In the genomic region with DNA sequence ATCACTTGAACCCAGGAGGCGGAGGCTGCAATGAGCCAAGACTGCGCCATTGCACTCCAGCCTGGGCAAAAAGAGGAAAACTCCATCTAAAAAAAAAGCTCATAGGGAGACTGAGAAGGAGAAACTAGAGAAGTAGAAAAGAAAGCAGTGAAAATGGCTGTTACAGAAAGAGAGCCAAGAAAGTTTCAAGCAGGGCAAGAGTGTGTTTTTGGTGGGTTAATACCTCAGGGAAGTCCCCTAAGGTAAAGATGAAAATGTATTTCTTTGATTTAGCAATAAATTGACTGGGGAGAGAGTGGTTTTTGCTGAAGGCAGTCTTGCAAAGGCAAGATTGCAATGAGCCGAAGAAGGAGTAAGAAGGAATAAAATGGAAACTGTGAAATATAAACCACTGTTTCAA, we compare ENCODE assay signal across 16 cellular contexts. TPM values are rescaled to one million over a fixed set of nuclear protein-coding genes. Genes with fewer than 3 reads are reported as not detected.
DNase-seq lines count a peak whose midpoint lies in the region; ATAC-seq, FAIRE-seq and TF ChIP-seq lines count a peak whose summit lies in the region.
"Had no signal": no experiment of that assay in that cellular context is flagged by ENCODE, and none has a peak within 500 bp of the region (broad histone marks: within the 10 kb centered on the region; RNA-seq: fewer than 3 reads in every experiment).

No MANE protein-coding gene starts in this region.

- H3K4me3 ChIP-seq in A549 (no peak overlapping the region), HEK293 (ENCODE audit: low read depth, low read length) (no peak overlapping the region), GM12878 (peak overlapping the region; percentile 32; the same call in 1 of the 2 replicates), osteoblast (ENCODE audit: insufficient read depth, low read length) (no peak overlapping the region)
- H3K4me3 ChIP-seq: K562 had no signal

- H2AFZ ChIP-seq in GM12878 (ENCODE audit: control insufficient read depth, low read depth, low read length) (peak overlapping the region; percentile 71), osteoblast (ENCODE audit: low read length) (peak overlapping the region; percentile 27)

- H3K9me3 ChIP-seq in A549, result no peaks in the 10 kb centered on the region
- H3K9me3 ChIP-seq in HEK293 (ENCODE audit: control insufficient read depth, insufficient read depth, low read depth, low read length), result no peaks in the 10 kb centered on the region
- no peaks in the 10 kb centered on the region for H3K9me3 ChIP-seq in GM12878 (replicated peaks; ENCODE audit: control insufficient read depth, insufficient read depth, low read length)
- no peaks in the 10 kb centered on the region for H3K9me3 ChIP-seq in osteoblast (ENCODE audit: low read depth, low read length)

- TF ChIP-seq CTCF in A549 (IDR thresholded peaks at IDR 0.05), result no peak
- no peak for TF ChIP-seq CTCF in HEK293 (tag by site-specific recombination; IDR thresholded peaks at IDR 0.05)
- TF ChIP-seq CTCF in GM12878 (IDR thresholded peaks at IDR 0.05 in 2 of 3, conservative IDR thresholded peaks at IDR 0.05 in 1 of 3; ENCODE audit: control insufficient read depth in 2 of 3, extremely low read depth in 1 of 3, insufficient read depth in 1 of 3, low read depth in 3 of 3, low read length in 3 of 3), result no peak
- TF ChIP-seq CTCF in osteoblast (IDR thresholded peaks at IDR 0.05; ENCODE audit: extremely low read depth, low read depth, low read length), result no peak

- H3K27ac ChIP-seq in A549, result peak overlapping the region; percentile 12 to 18; a peak in 1 of 6 replicates
- H3K27ac ChIP-seq in HEK293 (ENCODE audit: extremely low read depth, low read depth, low read length), result no peak overlapping the region
- peak overlapping the region; percentile 81 for H3K27ac ChIP-seq in GM12878 (ENCODE audit: control insufficient read depth, insufficient read depth)
- H3K27ac ChIP-seq in osteoblast (ENCODE audit: low read depth, low read length), result no peak overlapping the region

- H3K9ac ChIP-seq in GM12878 (ENCODE audit: control insufficient read depth, insufficient read depth, low read length), result peak overlapping the region; percentile 35; the same call in 1 of the 2 replicates

- ATAC-seq in A549 (no peak), GM12878 (peak; percentile 61), HG03097 (IDR thresholded peaks at IDR 0.05; ENCODE audit: low FRiP score, unreplicated experiment) (no peak)
- ATAC-seq: K562 had no signal

- FAIRE-seq in A549 (lab: Jason Lieb, UNC) (no peak), GM12878 (lab: Jason Lieb, UNC) (no peak)
- FAIRE-seq: GM12891, GM19239, K562 had no signal

- intact Hi-C loops in GM12878 (cut with micrococcal nuclease; ENCODE audit: unreplicated experiment), result no loop called here

- RAD21 ChIA-PET in GM12878 (lab: Charles Lee; ENCODE audit: unreplicated experiment), result interaction anchor here (0.6 to 1.6 kb wide), 3 partner anchors 9 to 71 kb away, joined by 4 to 5 read pairs (median 5); partner anchors contain the start of gene DUSP16

- no TSS peak for BruUV-seq in GM12878 (replicated peaks; lab: Mats Ljungman, UMichigan)

- H3K27me3 ChIP-seq in GM12878 (replicated peaks in 1 of 2; ENCODE audit: control insufficient read depth in 2 of 2, insufficient read depth in 2 of 2, low read length in 1 of 2) (no peaks in the 10 kb centered on the region), osteoblast (ENCODE audit: insufficient read depth, low read length) (no peaks in the 10 kb centered on the region)

- H3K36me3 ChIP-seq in HEK293 (ENCODE audit: control insufficient read depth in 2 of 2, insufficient read depth in 1 of 2, low read length in 2 of 2) (no peaks in the 10 kb centered on the region), GM12878 (ENCODE audit: control insufficient read depth in 2 of 2, insufficient read depth in 2 of 2, low read length in 1 of 2) (no peaks in the 10 kb centered on the region), osteoblast (ENCODE audit: insufficient read depth, low read length) (no peaks in the 10 kb centered on the region)

- no peak overlapping the region for H3K4me2 ChIP-seq in A549
- H3K4me2 ChIP-seq in GM12878 (ENCODE audit: control insufficient read depth, insufficient read depth), result peak overlapping the region; percentile 62; the same call in 1 of the 2 replicates
- H3K4me2 ChIP-seq in osteoblast (ENCODE audit: insufficient read depth, low read length), result no peak overlapping the region

- H4K20me1 ChIP-seq in GM12878 (ENCODE audit: control insufficient read depth, insufficient read depth), result no peaks in the 10 kb centered on the region
- H4K20me1 ChIP-seq in osteoblast (ENCODE audit: insufficient read depth, low read length), result no peaks in the 10 kb centered on the region

- TF ChIP-seq RAD21 in A549 (conservative IDR thresholded peaks at IDR 0.05 in 1 of 2, IDR thresholded peaks at IDR 0.05 in 1 of 2) (no peak), GM12878 (IDR thresholded peaks at IDR 0.05; ENCODE audit: insufficient read depth, low read depth, low read length) (no peak)

- POLR2A ChIA-PET in A549 (lab: Yijun Ruan, JAX), result no interaction called here
- POLR2A ChIA-PET in HEK293 (lab: Yijun Ruan, JAX), result interaction anchor here (0.6 to 1.2 kb wide), 2 partner anchors 10 to 14 kb away, joined by 3 read pairs; partner anchors contain the start of gene DUSP16
- POLR2A ChIA-PET in GM12878 (lab: Charles Lee), result interaction anchor here (0.6 to 2.1 kb wide), 5 partner anchors 10 to 139 kb away, joined by 3 to 9 read pairs (median 4); no protein-coding TSS in a partner anchor

- TF ChIP-seq EP300 in A549 (IDR thresholded peaks at IDR 0.05), result no peak
- TF ChIP-seq EP300 in GM12878 (IDR thresholded peaks at IDR 0.05; ENCODE audit: borderline replicate concordance in 1 of 2, control insufficient read depth in 1 of 2, low read depth in 2 of 2, low read length in 2 of 2), result no peak

- in situ Hi-C loops in GM12878 (cut with MboI), result no loop called here

- H3K79me2 ChIP-seq in GM12878 (ENCODE audit: control insufficient read depth, insufficient read depth, low read length), result no peaks in the 10 kb centered on the region
- no peaks in the 10 kb centered on the region for H3K79me2 ChIP-seq in osteoblast (ENCODE audit: insufficient read depth, low read length)

- TF ChIP-seq POLR2A in A549 (IDR thresholded peaks at IDR 0.05; ENCODE audit: low read length) (no peak), GM12878 (IDR thresholded peaks at IDR 0.05; ENCODE audit: low read depth, low read length) (no peak)

- CTCF ChIA-PET in A549 (lab: Yijun Ruan, JAX) (interaction anchor here (0.6 to 2.9 kb wide), 3 partner anchors 9 to 83 kb away, joined by 3 to 29 read pairs (median 3); partner anchors contain the start of gene DUSP16), HEK293 (lab: Yijun Ruan, JAX) (interaction anchor here (1.6 kb wide), 1 partner anchor 9 kb away, joined by 8 read pairs; no protein-coding TSS in a partner anchor), GM12878 (lab: Yijun Ruan, JAX) (interaction anchor here (0.6 to 2.6 kb wide), 9 partner anchors 9 to 932 kb away, joined by 3 to 20 read pairs (median 5); partner anchors contain the start of gene DUSP16)

- H3K4me1 ChIP-seq in A549, result peaks cover 7% of the 10 kb centered on the region; the same call in 2 of the 3 replicates
- no peaks in the 10 kb centered on the region for H3K4me1 ChIP-seq in HEK293 (ENCODE audit: control insufficient read depth, insufficient read depth, low read length)
- no peaks in the 10 kb centered on the region; the same call in none of the 2 replicates for H3K4me1 ChIP-seq in GM12878 (ENCODE audit: control insufficient read depth, insufficient read depth, low read length)
- no peaks in the 10 kb centered on the region for H3K4me1 ChIP-seq in osteoblast (ENCODE audit: insufficient read depth, low read length)

- DNase-seq in A549 (ENCODE audit: low read depth in 1 of 2, low spot score in 1 of 2), result no peak
- DNase-seq in GM12878 (ENCODE audit: low read depth, low spot score), result no peak
- DNase-seq in osteoblast (ENCODE audit: insufficient read length, low spot score, missing footprints), result no peak
- DNase-seq in NCI-H187 treated with DMSO at 0.1 percent for 48 hours (lab: John Stamatoyannopoulos, UW), result no peak
- DNase-seq in SIG-M5 (lab: John Stamatoyannopoulos, UW), result no peak
- DNase-seq: C1 segment of cervical spinal cord; Calu3; CD4-positive, alpha-beta T cell; DMS 273 treated with DMSO at 0.1 percent for 48 hours; GOT3; HCEC 1CT had no signal

- SMC1A ChIA-PET in GM12878 (lab: Charles Lee; ENCODE audit: uncharacterized antibody, unreplicated experiment), result interaction anchor here (0.6 to 4.0 kb wide), 11 partner anchors 9 to 234 kb away, joined by 3 to 17 read pairs (median 3); partner anchors contain the start of gene DUSP16

- WGBS in A549 (ENCODE audit: missing lambda C conversion rate), result 89% methylated on average over 3 of the region's 3 CpGs
- WGBS in GM12878 (ENCODE audit: insufficient coverage, insufficient replicate concordance, low lambda C conversion rate, missing lambda C conversion rate), result 67% methylated on average over 3 of the region's 3 CpGs

RNA-seq across cellular contexts. Expression of gene DUSP16, which starts 10.0 kb away (rescaled TPM):
- 34.7 and 43.0 TPM in 2 replicates for polyA plus RNA-seq in A549 (2011; rRNA removed)
- polyA plus RNA-seq in A549 (2012; cell fraction: cytosol; rRNA removed), result 5.9 and 7.2 TPM in 2 replicates
- polyA plus RNA-seq in A549 (2012; cell fraction: nucleus; rRNA removed), result 6.1 and 6.2 TPM in 2 replicates
- 13.1 to 19.0 TPM (median 18.2 TPM) in 3 replicates for polyA plus RNA-seq in A549 (2017; fragmentation: RNase III; extraction: RNeasy Plus Mini Kit Qiagen cat#74134 plus additional on column Dnase treatment)
- 40.7 and 54.4 TPM in 2 replicates for polyA minus RNA-seq in A549 (2011; rRNA and poly(A)+ RNA removed)
- 142 and 202 TPM in 2 replicates for total RNA-seq in GM12878 (2013; cell fraction: nucleolus; rRNA removed)
- 25.1 and 27.3 TPM in 2 replicates for total RNA-seq in GM12878 (2014; rRNA removed)
- total RNA-seq in GM12878 (2014; rRNA removed; fragmentation: Illumina TruSeq; extraction: Trizol), result 33.0 and 33.9 TPM in 2 replicates
- 41.6 and 44.2 TPM in 2 replicates for total RNA-seq in GM12878 (2021)
- polyA plus RNA-seq in GM12878 (2011; ENCODE audit: low read depth), result 17.2 TPM
- 75.3 and 85.8 TPM in 2 replicates for polyA plus RNA-seq in GM12878 (2011; rRNA removed)
- polyA plus RNA-seq in GM12878 (2011; cell fraction: cytosol; rRNA removed), result 42.0 and 85.2 TPM in 2 replicates
- 28.8 and 32.3 TPM in 2 replicates for polyA plus RNA-seq in GM12878 (2011; cell fraction: nucleus; rRNA removed)
- polyA plus RNA-seq in GM12878 (2012), result 21.7 and 33.5 TPM in 2 replicates
- polyA plus RNA-seq in GM12878 (2014; fragmentation: Illumina TruSeq; extraction: Trizol), result 36.0 and 39.4 TPM in 2 replicates
- polyA plus RNA-seq in GM12878 (2014; fragmentation: Nextera tagmentation; extraction: Ambion mirVana), result 1 to 10 TPM; 3.9 to 5.0 TPM
- 24.4 and 28.5 TPM in 2 replicates for polyA plus RNA-seq in GM12878 (2014; rRNA removed)
- polyA plus RNA-seq in GM12878 (2016; fragmentation: Nextera tagmentation; extraction: Ambion mirVana), result 1 to 10 TPM; 8.5 to 9.7 TPM
- polyA minus RNA-seq in GM12878 (2011; rRNA and poly(A)+ RNA removed), result 89.2 and 103 TPM in 2 replicates
- 32.7 and 33.5 TPM in 2 replicates for polyA minus RNA-seq in GM12878 (2011; cell fraction: cytosol; rRNA and poly(A)+ RNA removed)
- 24.2 and 25.1 TPM in 2 replicates for polyA minus RNA-seq in GM12878 (2011; cell fraction: nucleus; rRNA and poly(A)+ RNA removed)
- total RNA-seq in osteoblast, result 5.1 and 5.3 TPM in 2 replicates

RNA-seq across cellular contexts. Expression of gene CREBL2, which starts 39.0 kb away (rescaled TPM):
- polyA plus RNA-seq in A549 (2011; rRNA removed) (30.9 and 31.4 TPM in 2 replicates), A549 (2017; fragmentation: RNase III; extraction: RNeasy Plus Mini Kit Qiagen cat#74134 plus additional on column Dnase treatment) (21.9 to 24.3 TPM (median 23.9 TPM) in 3 replicates), GM12878 (2011; rRNA removed) (19.1 and 28.4 TPM in 2 replicates), GM12878 (2014; fragmentation: Illumina TruSeq; extraction: Trizol) (13.1 and 15.5 TPM in 2 replicates), GM12878 (2014; fragmentation: Nextera tagmentation; extraction: Ambion mirVana) (1 to 10 TPM; 4.6 to 5.2 TPM), GM12878 (2014; rRNA removed) (10.1 and 10.7 TPM in 2 replicates), GM12878 (2016; fragmentation: Nextera tagmentation; extraction: Ambion mirVana) (10 to 100 TPM; 14.9 to 15.6 TPM)
- 8.2 and 9.4 TPM in 2 replicates for polyA plus RNA-seq in A549 (2012; cell fraction: cytosol; rRNA removed)
- 2.9 and 4.2 TPM in 2 replicates for polyA plus RNA-seq in A549 (2012; cell fraction: nucleus; rRNA removed)
- polyA minus RNA-seq in A549 (2011; rRNA and poly(A)+ RNA removed), result 12.2 and 13.6 TPM in 2 replicates
- 17.2 and 18.1 TPM in 2 replicates for total RNA-seq in GM12878 (2013; cell fraction: nucleolus; rRNA removed)
- total RNA-seq in GM12878 (2014; rRNA removed) (17.7 and 23.0 TPM in 2 replicates), GM12878 (2014; rRNA removed; fragmentation: Illumina TruSeq; extraction: Trizol) (13.9 and 14.2 TPM in 2 replicates), GM12878 (2021) (11.4 and 11.9 TPM in 2 replicates), osteoblast (47.0 and 54.5 TPM in 2 replicates)
- 5.5 TPM for polyA plus RNA-seq in GM12878 (2011; ENCODE audit: low read depth)
- polyA plus RNA-seq in GM12878 (2011; cell fraction: cytosol; rRNA removed), result 10.0 and 11.6 TPM in 2 replicates
- polyA plus RNA-seq in GM12878 (2011; cell fraction: nucleus; rRNA removed), result 5.3 and 6.3 TPM in 2 replicates
- 7.0 and 11.6 TPM in 2 replicates for polyA plus RNA-seq in GM12878 (2012)
- 14.8 and 17.3 TPM in 2 replicates for polyA minus RNA-seq in GM12878 (2011; rRNA and poly(A)+ RNA removed)
- polyA minus RNA-seq in GM12878 (2011; cell fraction: cytosol; rRNA and poly(A)+ RNA removed), result 4.9 and 6.1 TPM in 2 replicates
- polyA minus RNA-seq in GM12878 (2011; cell fraction: nucleus; rRNA and poly(A)+ RNA removed), result 6.2 and 9.1 TPM in 2 replicates

Comparison
In these comparisons a context has a peak if more than half of its experiments do, and no peak if none do; other contexts are left out.
1. H3K27ac ChIP-seq: peak in A549 (2 of 2) and GM12878 (single experiment); none in HEK293 (single experiment) and osteoblast (single experiment).